ENCODE assay signal across 8 cellular contexts in the genomic region with DNA sequence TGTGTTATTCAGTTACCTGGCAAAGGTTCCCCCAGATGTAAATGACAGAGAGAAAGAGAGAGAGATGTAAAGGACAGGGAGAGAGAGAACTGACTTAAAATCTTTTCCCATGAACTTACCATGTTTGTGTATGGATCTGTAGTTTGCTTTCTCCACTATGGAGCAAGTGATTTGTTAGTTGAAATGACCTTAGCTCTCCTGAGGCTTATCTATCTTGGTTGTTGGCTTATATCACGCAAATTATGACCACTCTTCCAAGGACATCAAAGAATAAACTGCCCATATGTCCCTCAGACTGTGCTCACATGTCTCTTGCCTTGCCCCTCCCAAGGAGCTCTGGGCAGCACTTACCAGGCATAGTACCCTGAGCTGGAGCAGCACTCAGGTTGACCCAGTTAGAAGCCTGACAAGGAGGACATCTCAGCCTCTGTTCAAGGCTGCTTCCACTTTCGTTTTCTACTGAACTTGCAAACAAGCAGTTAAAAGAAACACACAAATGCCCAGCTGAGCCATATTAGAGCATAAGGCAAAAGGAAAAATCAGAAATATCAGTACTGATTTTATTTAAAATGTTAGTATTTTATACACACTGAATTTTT.
DNase-seq lines count a peak whose midpoint lies in the region; ATAC-seq and TF ChIP-seq lines count a peak whose summit lies in the region.

No MANE protein-coding gene starts in this region.

- H3K9me3 ChIP-seq in WERI-Rb-1 (ENCODE audit: severe bottlenecking) = no peaks in the 10 kb centered on the region

- H3K36me3 ChIP-seq in WERI-Rb-1 = no peaks in the 10 kb centered on the region

- H3K27me3 ChIP-seq in WERI-Rb-1 (ENCODE audit: insufficient read depth, low read depth, severe bottlenecking) = peaks cover 38% of the 10 kb centered on the region

- H3K27ac ChIP-seq in WERI-Rb-1 = no peak overlapping the region

- H3K27ac Mint-ChIP-seq in stimulated activated naive CD8-positive, alpha-beta T cell treated with anti-CD3 and anti-CD28 coated beads, Interleukin-15, Interleukin-2, amounts not matched to agents 100 ng/mL and 50 ng/mL, for 24 hours = peak overlapping the region; percentile 82
- H3K27ac Mint-ChIP-seq in T-helper 2 cell treated with Interferon-gamma antibody and Interleukin-4, amounts not matched to agents 5 μg/mL and 100 μg/mL, for 36 hours = peak overlapping the region; percentile 80
- H3K27ac Mint-ChIP-seq in natural killer cell = peak overlapping the region; percentile 86 to 87

- no peak for DNase-seq in stimulated activated naive CD8-positive, alpha-beta T cell treated with anti-CD3 and anti-CD28 coated beads, Interleukin-15, Interleukin-2, amounts not matched to agents 100 U/mL and 50 U/mL, for 24 hours
- no peak for DNase-seq in T-helper 2 cell treated with Interferon-gamma antibody and Interleukin-4, amounts not matched to agents 5 μg/mL and 100 μg/mL, for 36 hours (ENCODE audit: low spot score)
- no peak for DNase-seq in natural killer cell
- DNase-seq in WERI-Rb-1 = no peak
- no peak for DNase-seq in effector CD8-positive, alpha-beta T cell (lab: John Stamatoyannopoulos, UW)
- no peak for DNase-seq in mesenteric fat pad (ENCODE audit: low spot score)

- intact Hi-C loops in natural killer cell (cut with micrococcal nuclease) = loop anchor here (5.0 kb wide), 1 partner anchor 488 kb away; a partner anchor contains a TSS

- TF ChIP-seq CTCF in natural killer cell (IDR thresholded peaks at IDR 0.05) (no peak), WERI-Rb-1 (IDR thresholded peaks at IDR 0.05; ENCODE audit: low read depth, low read length) (no peak)

- peak overlapping the region; percentile 28 for H3K4me3 Mint-ChIP-seq in stimulated activated naive CD8-positive, alpha-beta T cell treated with anti-CD3 and anti-CD28 coated beads, Interleukin-15, Interleukin-2, amounts not matched to agents 100 ng/mL and 50 ng/mL, for 24 hours
- peak overlapping the region; percentile 77 for H3K4me3 Mint-ChIP-seq in T-helper 2 cell treated with Interferon-gamma antibody and Interleukin-4, amounts not matched to agents 5 μg/mL and 100 μg/mL, for 36 hours
- peak overlapping the region; percentile 88 for H3K4me3 Mint-ChIP-seq in natural killer cell

- ATAC-seq in stimulated activated naive CD8-positive, alpha-beta T cell treated with anti-CD3 and anti-CD28 coated beads, Interleukin-15, Interleukin-2, amounts not matched to agents 100 U/mL and 50 U/mL, for 24 hours = no peak
- peak; percentile 78 for ATAC-seq in HG02973 (IDR thresholded peaks at IDR 0.05; ENCODE audit: unreplicated experiment)
- ATAC-seq in natural killer cell = peak; percentile 79 to 86 (median 80)

- peaks cover 12% of the 10 kb centered on the region for H3K4me1 Mint-ChIP-seq in stimulated activated naive CD8-positive, alpha-beta T cell treated with anti-CD3 and anti-CD28 coated beads, Interleukin-15, Interleukin-2, amounts not matched to agents 100 ng/mL and 50 ng/mL, for 24 hours (ENCODE audit: low read depth)
- H3K4me1 Mint-ChIP-seq in T-helper 2 cell treated with Interferon-gamma antibody and Interleukin-4, amounts not matched to agents 5 μg/mL and 100 μg/mL, for 36 hours (ENCODE audit: low read depth) = peaks cover 9% of the 10 kb centered on the region
- H3K4me1 Mint-ChIP-seq in natural killer cell = peaks cover 20% of the 10 kb centered on the region in 2 donors

- no peak overlapping the region for H3K4me3 ChIP-seq in WERI-Rb-1 (ENCODE audit: low read depth, low read length)

- no peaks in the 10 kb centered on the region for H3K9me3 Mint-ChIP-seq in stimulated activated naive CD8-positive, alpha-beta T cell treated with anti-CD3 and anti-CD28 coated beads, Interleukin-15, Interleukin-2, amounts not matched to agents 100 ng/mL and 50 ng/mL, for 24 hours
- no peaks in the 10 kb centered on the region for H3K9me3 Mint-ChIP-seq in T-helper 2 cell treated with Interferon-gamma antibody and Interleukin-4, amounts not matched to agents 5 μg/mL and 100 μg/mL, for 36 hours
- H3K9me3 Mint-ChIP-seq in natural killer cell = no peaks in the 10 kb centered on the region

- no peaks in the 10 kb centered on the region for H3K36me3 Mint-ChIP-seq in stimulated activated naive CD8-positive, alpha-beta T cell treated with anti-CD3 and anti-CD28 coated beads, Interleukin-15, Interleukin-2, amounts not matched to agents 100 ng/mL and 50 ng/mL, for 24 hours (ENCODE audit: low read depth)
- no peaks in the 10 kb centered on the region for H3K36me3 Mint-ChIP-seq in T-helper 2 cell treated with Interferon-gamma antibody and Interleukin-4, amounts not matched to agents 5 μg/mL and 100 μg/mL, for 36 hours (ENCODE audit: low read depth)
- no peaks in the 10 kb centered on the region for H3K36me3 Mint-ChIP-seq in natural killer cell

- peaks cover under 1% of the 10 kb centered on the region for H3K27me3 Mint-ChIP-seq in stimulated activated naive CD8-positive, alpha-beta T cell treated with anti-CD3 and anti-CD28 coated beads, Interleukin-15, Interleukin-2, amounts not matched to agents 100 ng/mL and 50 ng/mL, for 24 hours
- peaks cover 6% of the 10 kb centered on the region for H3K27me3 Mint-ChIP-seq in T-helper 2 cell treated with Interferon-gamma antibody and Interleukin-4, amounts not matched to agents 5 μg/mL and 100 μg/mL, for 36 hours (ENCODE audit: low read depth)
- peaks cover 7 to 14% of the 10 kb centered on the region in 2 donors for H3K27me3 Mint-ChIP-seq in natural killer cell (ENCODE audit: low read depth in 2 of 2)

Comparison
In these comparisons a context has a peak if more than half of its experiments do, and no peak if none do; other contexts are left out.
1. H3K4me3 Mint-ChIP-seq: peak in every context shown above with its lines; median percentile 88 in natural killer cell; 77 in T-helper 2 cell treated with Interferon-gamma antibody and Interleukin-4, amounts not matched to agents 5 μg/mL and 100 μg/mL, for 36 hours; 28 in stimulated activated naive CD8-positive, alpha-beta T cell treated with anti-CD3 and anti-CD28 coated beads, Interleukin-15, Interleukin-2, amounts not matched to agents 100 ng/mL and 50 ng/mL, for 24 hours.